In genomic region chr11:62880231-62880802, GRCh38 we compare ENCODE assay signal across 8 cellular contexts. TPM values are rescaled to one million over a fixed set of nuclear protein-coding genes. Genes with fewer than 3 reads are reported as not detected.
DNase-seq lines count a peak whose midpoint lies in the region; ATAC-seq and TF ChIP-seq lines count a peak whose summit lies in the region.

No MANE protein-coding gene starts in this region.

- intact Hi-C loops in right cardiac atrium (cut with DNase I) (no loop called here), gastrocnemius medialis (cut with DNase I; ENCODE audit: low total_unique reads) (loop anchor here (1.0 to 2.0 kb wide), 3 partner anchors 50 to 910 kb away; partner anchors contain the start of gene TMEM179B)

- H3K27me3 ChIP-seq in right cardiac atrium (ENCODE audit: control insufficient read depth, insufficient read depth) (no peaks in the 10 kb centered on the region), gastrocnemius medialis (no peaks in the 10 kb centered on the region)

- peaks cover 35% of the 10 kb centered on the region for H3K4me1 Mint-ChIP-seq in activated naive CD8-positive, alpha-beta T cell treated with anti-CD3 and anti-CD28 coated beads, Interleukin-2, amount 10 ng/mL, durations not matched to agents 7 days and 5 days

- WGBS in right cardiac atrium: under 1% methylated on average over 16 of the region's 16 CpGs

- TF ChIP-seq CTCF in gastrocnemius medialis (IDR thresholded peaks at IDR 0.05 in 4 of 5, conservative IDR thresholded peaks at IDR 0.05 in 1 of 5): no peak

- H3K27me3 Mint-ChIP-seq in activated naive CD8-positive, alpha-beta T cell treated with anti-CD3 and anti-CD28 coated beads, Interleukin-2, amount 10 ng/mL, durations not matched to agents 7 days and 5 days: no peaks in the 10 kb centered on the region

- peaks cover 4 to 30% of the 10 kb centered on the region in 2 donors for H3K36me3 ChIP-seq in gastrocnemius medialis

- peak overlapping the region; percentile 95 for H3K27ac ChIP-seq in right cardiac atrium (ENCODE audit: low read length)
- H3K27ac ChIP-seq in gastrocnemius medialis: peak overlapping the region; percentile 96 to 100 (median 98)

- peaks cover 36% of the 10 kb centered on the region for H3K36me3 Mint-ChIP-seq in activated naive CD8-positive, alpha-beta T cell treated with anti-CD3 and anti-CD28 coated beads, Interleukin-2, amount 10 ng/mL, durations not matched to agents 7 days and 5 days

- H3K4me3 Mint-ChIP-seq in activated naive CD8-positive, alpha-beta T cell treated with anti-CD3 and anti-CD28 coated beads, Interleukin-2, amount 10 ng/mL, durations not matched to agents 7 days and 5 days: peak overlapping the region; percentile 100

- DNase-seq in GM04504 (ENCODE audit: low read depth): peak; percentile 70
- DNase-seq in M059J (ENCODE audit: low read depth): peak; percentile 80
- peak; percentile 64 for DNase-seq in activated naive CD8-positive, alpha-beta T cell treated with anti-CD3 and anti-CD28 coated beads, Interleukin-2, amount 10 ng/mL, durations not matched to agents 7 days and 5 days
- DNase-seq in right cardiac atrium: peak in 1 of 3 donors; percentile 72
- peak in 1 of 2 donors; percentile 62 for DNase-seq in gastrocnemius medialis
- DNase-seq in NCI-H345 treated with DMSO at 0.1 percent for 48 hours (lab: John Stamatoyannopoulos, UW; ENCODE audit: unreplicated experiment): no peak

- peak overlapping the region; percentile 100 for H3K27ac Mint-ChIP-seq in activated naive CD8-positive, alpha-beta T cell treated with anti-CD3 and anti-CD28 coated beads, Interleukin-2, amount 10 ng/mL, durations not matched to agents 7 days and 5 days

- H3K9me3 ChIP-seq in right cardiac atrium (ENCODE audit: control insufficient read depth, low read length) (no peaks in the 10 kb centered on the region), gastrocnemius medialis (no peaks in the 10 kb centered on the region)

- H3K4me3 ChIP-seq in right cardiac atrium (ENCODE audit: low read length) (peak overlapping the region; percentile 69), gastrocnemius medialis (peak overlapping the region; percentile 78 to 99 (median 97))

- H3K4me1 ChIP-seq in right cardiac atrium (ENCODE audit: control insufficient read depth, insufficient read depth, low read length) (peaks cover 11% of the 10 kb centered on the region), gastrocnemius medialis (peaks cover 36 to 39% of the 10 kb centered on the region in 2 donors)

- in situ Hi-C loops in gastrocnemius medialis (cut with MboI; ENCODE audit: low sequenced_read_pairs in 4 of 4): loop anchor here in 1 of 4 donors (25.0 kb wide), 1 partner anchor 768 kb away; the partner anchor contains the start of gene INCENP

- no peak for TF ChIP-seq POLR2A in gastrocnemius medialis (IDR thresholded peaks at IDR 0.05)

- POLR2A ChIA-PET in activated naive CD8-positive, alpha-beta T cell treated with anti-CD3 and anti-CD28 coated beads, Interleukin-2, amount 10 ng/mL, durations not matched to agents 7 days and 5 days (lab: Charles Lee): interaction anchor here (0.9 to 6.2 kb wide), 23 partner anchors 10 to 478 kb away, joined by 3 to 117 read pairs (median 6); partner anchors contain the start of genes HNRNPUL2, LBHD1, MTA2 and NXF1

- ATAC-seq in GM21723 (IDR thresholded peaks at IDR 0.05; ENCODE audit: unreplicated experiment) (peak; percentile 28), right cardiac atrium (peak; percentile 34 to 36), gastrocnemius medialis (peak; percentile 18 to 25), HG02763 (IDR thresholded peaks at IDR 0.05; ENCODE audit: unreplicated experiment) (no peak)
- ATAC-seq in activated naive CD8-positive, alpha-beta T cell treated with anti-CD3 and anti-CD28 coated beads, Interleukin-2, amount 10 ng/mL, durations not matched to agents 7 days and 5 days (ENCODE audit: low read depth): peak; percentile 3

- no peaks in the 10 kb centered on the region for H3K9me3 Mint-ChIP-seq in activated naive CD8-positive, alpha-beta T cell treated with anti-CD3 and anti-CD28 coated beads, Interleukin-2, amount 10 ng/mL, durations not matched to agents 7 days and 5 days

RNA-seq across cellular contexts. Expression of gene SLC3A2, which starts 0.4 kb away (rescaled TPM):
- 125 and 141 TPM in 2 replicates for total RNA-seq in M059J (2014; rRNA removed; shearing (Covaris generic))
- 100 to 1,000 TPM; 222 to 228 TPM for total RNA-seq in activated naive CD8-positive, alpha-beta T cell treated with anti-CD3 and anti-CD28 coated beads, Interleukin-2, amount 10 ng/mL, durations not matched to agents 7 days and 5 days
- total RNA-seq in right cardiac atrium: 10 to 100 TPM; 40.2 to 64.1 (median 40.5) TPM
- 28.1 TPM for polyA plus RNA-seq in right cardiac atrium
- total RNA-seq in gastrocnemius medialis: 100 to 1,000 TPM; 158 to 278 (median 189) TPM

RNA-seq across cellular contexts. Expression of gene CHRM1, which starts 40.8 kb away (rescaled TPM):
- not detected in 2 replicates for total RNA-seq in M059J (2014; rRNA removed; shearing (Covaris generic))
- total RNA-seq in activated naive CD8-positive, alpha-beta T cell treated with anti-CD3 and anti-CD28 coated beads, Interleukin-2, amount 10 ng/mL, durations not matched to agents 7 days and 5 days: not detected
- total RNA-seq in right cardiac atrium (under 1 TPM in 2 of 4 donors, not detected in 2; 0.09 to 0.24 TPM), gastrocnemius medialis (not detected)
- polyA plus RNA-seq in right cardiac atrium: 0.07 TPM

RNA-seq across cellular contexts. Expression of gene WDR74, which starts 40.9 kb away (rescaled TPM):
- 55.2 and 61.8 TPM in 2 replicates for total RNA-seq in M059J (2014; rRNA removed; shearing (Covaris generic))
- total RNA-seq in activated naive CD8-positive, alpha-beta T cell treated with anti-CD3 and anti-CD28 coated beads, Interleukin-2, amount 10 ng/mL, durations not matched to agents 7 days and 5 days: 10 to 100 TPM; 75.2 to 78.0 TPM
- total RNA-seq in right cardiac atrium (10 to 100 TPM; 24.8 to 28.7 (median 26.6) TPM), gastrocnemius medialis (100 to 1,000 TPM in 1 of 4 donors, 10 to 100 TPM in 3; 66.4 to 133 (median 87.0) TPM)
- polyA plus RNA-seq in right cardiac atrium: 17.9 TPM

RNA-seq across cellular contexts. Expression of gene TEX54, which starts 47.7 kb away (rescaled TPM):
- total RNA-seq in M059J (2014; rRNA removed; shearing (Covaris generic)): not detected in 2 replicates
- not detected for total RNA-seq in activated naive CD8-positive, alpha-beta T cell treated with anti-CD3 and anti-CD28 coated beads, Interleukin-2, amount 10 ng/mL, durations not matched to agents 7 days and 5 days
- total RNA-seq in right cardiac atrium: not detected
- not detected for polyA plus RNA-seq in right cardiac atrium
- total RNA-seq in gastrocnemius medialis: not detected

RNA-seq across cellular contexts. Expression of gene STX5, which starts 48.5 kb away (rescaled TPM):
- total RNA-seq in M059J (2014; rRNA removed; shearing (Covaris generic)): 57.2 and 57.5 TPM in 2 replicates
- total RNA-seq in activated naive CD8-positive, alpha-beta T cell treated with anti-CD3 and anti-CD28 coated beads, Interleukin-2, amount 10 ng/mL, durations not matched to agents 7 days and 5 days: 10 to 100 TPM; 43.4 to 44.3 TPM
- total RNA-seq in right cardiac atrium: 10 to 100 TPM; 20.1 to 27.8 (median 21.8) TPM
- polyA plus RNA-seq in right cardiac atrium: 14.4 TPM
- total RNA-seq in gastrocnemius medialis: 10 to 100 TPM; 16.2 to 26.0 (median 24.9) TPM
